Comparison of ENCODE assay signal across 20 cellular contexts in the genomic region with DNA sequence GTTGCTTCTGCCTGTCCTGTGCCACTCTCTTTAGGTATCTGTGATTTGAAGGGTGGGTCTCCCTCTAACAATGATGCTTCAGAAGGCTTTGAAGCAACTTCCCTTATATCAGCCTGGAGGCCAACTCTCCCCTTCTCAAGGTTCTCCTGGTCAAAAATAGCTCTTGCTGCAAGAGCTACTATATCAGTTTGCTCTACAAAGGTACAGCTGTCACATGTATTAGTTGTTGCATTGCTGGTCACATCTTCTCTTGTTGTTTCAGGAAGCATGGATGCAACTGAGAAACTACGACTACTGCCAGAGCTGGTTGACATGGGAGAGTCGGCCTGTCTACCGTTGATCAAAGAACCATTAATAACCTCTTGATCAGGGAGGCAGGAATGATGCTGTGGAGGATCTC. TPM values are rescaled to one million over a fixed set of nuclear protein-coding genes. Genes with fewer than 3 reads are reported as not detected.
A peak's percentile ranks its signal among the peaks of the same experiment; 100 is the strongest.
DNase-seq lines count a peak whose midpoint lies in the region; ATAC-seq, FAIRE-seq and TF ChIP-seq lines count a peak whose summit lies in the region.
"Had no signal": no experiment of that assay in that cellular context is flagged by ENCODE, and none has a peak within 500 bp of the region (broad histone marks: within the 10 kb centered on the region; RNA-seq: fewer than 3 reads in every experiment).

No MANE protein-coding gene starts in this region.

- H4K20me1 ChIP-seq in HepG2 (ENCODE audit: insufficient read depth, low read length) (no peaks in the 10 kb centered on the region), GM12878 (ENCODE audit: control insufficient read depth, insufficient read depth) (no peaks in the 10 kb centered on the region)
- H4K20me1 ChIP-seq: BLaER1 treated with 17β-estradiol and CSF1 and Interleukin-3, amounts not matched to agents 10 nM and 100 nM had no signal

- H3K27me3 Mint-ChIP-seq in stimulated activated naive B cell treated with anti-CD40 and anti-IgM and Interleukin-4, amounts not matched to agents 10 μg/mL and 1 μg/mL and 100 μg/mL, for 72 hours = no peaks in the 10 kb centered on the region

- H3K4me3 ChIP-seq in HepG2 (replicated peaks in 1 of 3; ENCODE audit: insufficient read depth in 1 of 3, low read depth in 2 of 3, low read length in 3 of 3) (no peak overlapping the region), right lobe of liver (no peak overlapping the region), GM12878 (no peak overlapping the region), psoas muscle (no peak overlapping the region)
- H3K4me3 ChIP-seq: BLaER1 treated with 17β-estradiol and CSF1 and Interleukin-3, amounts not matched to agents 10 nM and 100 nM; HAP-1 had no signal

- H3K4me2 ChIP-seq in HepG2 (ENCODE audit: low read depth, low read length) (no peak overlapping the region), GM12878 (ENCODE audit: control insufficient read depth, insufficient read depth) (no peak overlapping the region)
- H3K4me2 ChIP-seq: BLaER1 treated with 17β-estradiol and CSF1 and Interleukin-3, amounts not matched to agents 10 nM and 100 nM had no signal

- H3K36me3 ChIP-seq in HepG2 (replicated peaks in 1 of 2; ENCODE audit: control insufficient read depth in 1 of 2, insufficient read depth in 2 of 2, low read length in 2 of 2) (peaks cover 17 to 22% of the 10 kb centered on the region in 2 experiments), right lobe of liver (peaks cover 0 to 10% (median 5%) of the 10 kb centered on the region in 4 donors), GM12878 (ENCODE audit: control insufficient read depth in 2 of 2, insufficient read depth in 2 of 2, low read length in 1 of 2) (peaks cover 2 to 3% of the 10 kb centered on the region in 2 experiments; a peak in 3 of 4 replicates), psoas muscle (ENCODE audit: insufficient read depth in 1 of 2, low read depth in 1 of 2) (peaks cover 16 to 32% of the 10 kb centered on the region in 2 donors)

- peaks cover 4% of the 10 kb centered on the region for H3K79me2 ChIP-seq in HepG2 (ENCODE audit: insufficient read depth, low read length)
- no peaks in the 10 kb centered on the region for H3K79me2 ChIP-seq in GM12878 (ENCODE audit: control insufficient read depth, insufficient read depth, low read length)

- H3K4me1 Mint-ChIP-seq in stimulated activated naive B cell treated with anti-CD40 and anti-IgM and Interleukin-4, amounts not matched to agents 10 μg/mL and 1 μg/mL and 100 μg/mL, for 72 hours = peaks cover 68 to 83% of the 10 kb centered on the region in 2 donors

- H3K9me3 Mint-ChIP-seq in stimulated activated naive B cell treated with anti-CD40 and anti-IgM and Interleukin-4, amounts not matched to agents 10 μg/mL and 1 μg/mL and 100 μg/mL, for 72 hours = peaks cover 8 to 17% of the 10 kb centered on the region in 2 donors

- H3K27me3 ChIP-seq in HepG2 (ENCODE audit: control insufficient read depth in 1 of 2, insufficient read depth in 2 of 2, low read length in 2 of 2) (no peaks in the 10 kb centered on the region), right lobe of liver (no peaks in the 10 kb centered on the region), GM12878 (replicated peaks in 1 of 2; ENCODE audit: control insufficient read depth in 2 of 2, insufficient read depth in 2 of 2, low read length in 1 of 2) (no peaks in the 10 kb centered on the region), psoas muscle (ENCODE audit: insufficient read depth in 3 of 3, low read length in 2 of 3) (no peaks in the 10 kb centered on the region)
- H3K27me3 ChIP-seq: BLaER1 treated with 17β-estradiol and CSF1 and Interleukin-3, amounts not matched to agents 10 nM and 100 nM had no signal

- DNase-seq in HepG2 (ENCODE audit: low spot score) = no peak
- no peak for DNase-seq in right lobe of liver
- no peak for DNase-seq in GM12878 (ENCODE audit: low read depth, low spot score)
- no peak for DNase-seq in psoas muscle
- no peak for DNase-seq in stimulated activated naive B cell treated with anti-CD40 and anti-IgM and Interleukin-4, amounts not matched to agents 10 μg/mL and 1 μg/mL and 100 μg/mL, for 72 hours
- DNase-seq in COLO668 (lab: John Stamatoyannopoulos, UW; ENCODE audit: unreplicated experiment) = no peak
- DNase-seq in D341Med (ENCODE audit: low spot score) = no peak
- DNase-seq: Caco-2; CD8-positive, alpha-beta T cell; DMS153; DMS79; GDM1; IMR-90; KBM-7 had no signal

- no TSS peak for BruUV-seq in HepG2 (replicated peaks; lab: Mats Ljungman, UMichigan)
- TSS peak; percentile 9 for BruUV-seq in GM12878 (replicated peaks; lab: Mats Ljungman, UMichigan)

- RAD21 ChIA-PET in GM12878 (lab: Charles Lee; ENCODE audit: unreplicated experiment) = no interaction called here

- SMC1A ChIA-PET in GM12878 (lab: Charles Lee; ENCODE audit: uncharacterized antibody, unreplicated experiment) = interaction anchor here (0.5 to 0.8 kb wide), 2 partner anchors 10 to 896 kb away, joined by 3 to 4 read pairs; no protein-coding TSS in a partner anchor

- WGBS in HepG2 (ENCODE audit: low lambda C conversion rate) = 100% methylated on average over 3 of the region's 3 CpGs
- WGBS in right lobe of liver (ENCODE audit: insufficient coverage, low coverage, low lambda C conversion rate, missing lambda C conversion rate) = 92% methylated on average over 3 of the region's 3 CpGs
- WGBS in GM12878 (ENCODE audit: insufficient coverage, insufficient replicate concordance, low lambda C conversion rate, missing lambda C conversion rate) = 83% methylated on average over 3 of the region's 3 CpGs
- WGBS in psoas muscle, 3 donors = 35 to 51% (median 45%) methylated on average over 3 of the region's 3 CpGs

- H2AFZ ChIP-seq in HepG2 (ENCODE audit: low read length) = no peak overlapping the region
- H2AFZ ChIP-seq in GM12878 (ENCODE audit: control insufficient read depth, low read depth, low read length) = no peak overlapping the region

- in situ Hi-C loops in HepG2 (cut with HindIII; ENCODE audit: extremely low pct_ligation_motif_present, low pct_unique_long_range_greater_than_20kb) (no loop called here), GM12878 (cut with MboI) (no loop called here)

- peaks cover 17% of the 10 kb centered on the region for H3K4me1 ChIP-seq in HepG2 (ENCODE audit: insufficient read depth, low read length)
- H3K4me1 ChIP-seq in right lobe of liver = peaks cover 0 to 30% (median 7%) of the 10 kb centered on the region in 4 donors
- peaks cover 3% of the 10 kb centered on the region; the same call in 1 of the 2 replicates for H3K4me1 ChIP-seq in GM12878 (ENCODE audit: control insufficient read depth, insufficient read depth, low read length)
- peaks cover 63% of the 10 kb centered on the region for H3K4me1 ChIP-seq in psoas muscle
- H3K4me1 ChIP-seq: HAP-1 had no signal

- no peak for TF ChIP-seq EP300 in HepG2 (IDR thresholded peaks at IDR 0.05; ENCODE audit: low read depth in 2 of 2, low read length in 2 of 2)
- TF ChIP-seq EP300 in HepG2 (CRISPR knock-in tag; IDR thresholded peaks at IDR 0.05; ENCODE audit: borderline replicate concordance) = no peak
- TF ChIP-seq EP300 in GM12878 (IDR thresholded peaks at IDR 0.05; ENCODE audit: borderline replicate concordance in 1 of 2, control insufficient read depth in 1 of 2, low read depth in 2 of 2, low read length in 2 of 2) = no peak

- no peak overlapping the region for H3K27ac ChIP-seq in HepG2 (ENCODE audit: extremely low read length, insufficient read depth, low read length)
- no peak overlapping the region for H3K27ac ChIP-seq in right lobe of liver
- H3K27ac ChIP-seq in GM12878 (ENCODE audit: control insufficient read depth, insufficient read depth) = no peak overlapping the region
- peak overlapping the region; percentile 85 for H3K27ac ChIP-seq in psoas muscle
- H3K27ac ChIP-seq: 22Rv1; BLaER1 treated with 17β-estradiol and CSF1 and Interleukin-3, amounts not matched to agents 10 nM and 100 nM; HL-60 had no signal

- H3K9me3 ChIP-seq in HepG2 (ENCODE audit: low read length) (no peaks in the 10 kb centered on the region), right lobe of liver (no peaks in the 10 kb centered on the region), GM12878 (replicated peaks; ENCODE audit: control insufficient read depth, insufficient read depth, low read length) (no peaks in the 10 kb centered on the region), psoas muscle (no peaks in the 10 kb centered on the region)
- H3K9me3 ChIP-seq: Caco-2, HAP-1 had no signal

- H3K36me3 Mint-ChIP-seq in stimulated activated naive B cell treated with anti-CD40 and anti-IgM and Interleukin-4, amounts not matched to agents 10 μg/mL and 1 μg/mL and 100 μg/mL, for 72 hours = peaks cover 69 to 75% of the 10 kb centered on the region in 2 donors

- H3K9ac ChIP-seq in HepG2 (ENCODE audit: insufficient read depth, low read depth, low read length) (no peak overlapping the region), GM12878 (ENCODE audit: control insufficient read depth, insufficient read depth, low read length) (no peak overlapping the region)
- H3K9ac ChIP-seq: BLaER1 treated with 17β-estradiol and CSF1 and Interleukin-3, amounts not matched to agents 10 nM and 100 nM had no signal

- TF ChIP-seq RAD21 in HepG2 (CRISPR knock-in tag; IDR thresholded peaks at IDR 0.05) (no peak), GM12878 (IDR thresholded peaks at IDR 0.05; ENCODE audit: insufficient read depth, low read depth, low read length) (no peak)

- no peak for TF ChIP-seq CTCF in HepG2 (CRISPR knock-in tag; IDR thresholded peaks at IDR 0.05)
- no peak for TF ChIP-seq CTCF in right lobe of liver (IDR thresholded peaks at IDR 0.05)
- TF ChIP-seq CTCF in GM12878 (IDR thresholded peaks at IDR 0.05 in 2 of 3, conservative IDR thresholded peaks at IDR 0.05 in 1 of 3; ENCODE audit: control insufficient read depth in 2 of 3, extremely low read depth in 1 of 3, insufficient read depth in 1 of 3, low read depth in 3 of 3, low read length in 3 of 3) = no peak
- no peak for TF ChIP-seq CTCF in psoas muscle (IDR thresholded peaks at IDR 0.05)

- CTCF ChIA-PET in HepG2 (lab: Yijun Ruan, JAX; ENCODE audit: low intra/inter-chr PET ratio, low total read pairs) = no interaction called here
- CTCF ChIA-PET in GM12878 (lab: Yijun Ruan, JAX) = interaction anchor here (1.2 kb wide), 1 partner anchor 38 kb away, joined by 3 read pairs; no protein-coding TSS in a partner anchor

- ATAC-seq in HepG2 (no peak), right lobe of liver (no peak), GM12878 (no peak), psoas muscle (peak; percentile 17 to 52 (median 46)), HG03139 (IDR thresholded peaks at IDR 0.05; ENCODE audit: unreplicated experiment) (no peak)
- no peak for ATAC-seq in stimulated activated naive B cell treated with anti-CD40 and anti-IgM and Interleukin-4, amounts not matched to agents 10 μg/mL and 1 μg/mL and 100 μg/mL, for 72 hours (replicated peaks)
- ATAC-seq: CD8-positive, alpha-beta T cell had no signal

- no peak for FAIRE-seq in HepG2 (lab: Jason Lieb, UNC)
- no peak for FAIRE-seq in GM12878 (lab: Jason Lieb, UNC)
- FAIRE-seq: H1 had no signal

- H3K4me3 Mint-ChIP-seq in stimulated activated naive B cell treated with anti-CD40 and anti-IgM and Interleukin-4, amounts not matched to agents 10 μg/mL and 1 μg/mL and 100 μg/mL, for 72 hours = no peak overlapping the region
- H3K4me3 Mint-ChIP-seq: CD8-positive, alpha-beta T cell had no signal

- no peak for TF ChIP-seq POLR2A in HepG2 (IDR thresholded peaks at IDR 0.05; ENCODE audit: insufficient read depth in 1 of 2, low read depth in 2 of 2, low read length in 2 of 2)
- no peak for TF ChIP-seq POLR2A in right lobe of liver (IDR thresholded peaks at IDR 0.05)
- no peak for TF ChIP-seq POLR2A in GM12878 (IDR thresholded peaks at IDR 0.05; ENCODE audit: low read depth, low read length)

- H3K27ac Mint-ChIP-seq in stimulated activated naive B cell treated with anti-CD40 and anti-IgM and Interleukin-4, amounts not matched to agents 10 μg/mL and 1 μg/mL and 100 μg/mL, for 72 hours = peak overlapping the region; percentile 57
- H3K27ac Mint-ChIP-seq: CD8-positive, alpha-beta T cell had no signal

- POLR2A ChIA-PET in HepG2 (lab: Yijun Ruan, JAX) (no interaction called here), GM12878 (lab: Charles Lee) (no interaction called here)

- intact Hi-C loops in HepG2 (cut with micrococcal nuclease; ENCODE audit: unreplicated experiment) = no loop called here
- intact Hi-C loops in right lobe of liver (cut with DNase I) = no loop called here
- intact Hi-C loops in GM12878 (cut with micrococcal nuclease; ENCODE audit: unreplicated experiment) = no loop called here
- intact Hi-C loops in psoas muscle (cut with DNase I) = loop anchor here in 1 of 2 donors (10.0 kb wide), 1 partner anchor 87 kb away; a partner anchor contains a TSS

RNA-seq across cellular contexts. Expression of a gene that starts 38.3 kb away (rescaled TPM):
- total RNA-seq in HepG2 (2016; rRNA removed; fragmentation: Illumina TruSeq; extraction: Trizol) = 6.3 and 13.3 TPM in 2 replicates
- total RNA-seq in HepG2 (2016; cell fraction: cytosol; rRNA removed; fragmentation: Illumina TruSeq; extraction: Trizol; ENCODE audit: low read depth) = 0.81 and 1.1 TPM in 2 replicates
- 6.2 and 13.4 TPM in 2 replicates for total RNA-seq in HepG2 (2016; cell fraction: insoluble cytoplasmic fraction; rRNA removed; fragmentation: Illumina TruSeq; extraction: Trizol)
- 3.6 and 3.8 TPM in 2 replicates for total RNA-seq in HepG2 (2016; cell fraction: membrane; rRNA removed; fragmentation: Illumina TruSeq; extraction: Trizol)
- total RNA-seq in HepG2 (2016; cell fraction: nucleus; rRNA removed; fragmentation: Illumina TruSeq; extraction: Trizol) = 8.1 and 8.9 TPM in 2 replicates
- polyA plus RNA-seq in HepG2 (2011; rRNA removed) = 10.9 and 15.2 TPM in 2 replicates
- polyA plus RNA-seq in HepG2 (2011; cell fraction: cytosol; rRNA removed) = 7.1 and 10.4 TPM in 2 replicates
- 6.2 and 6.7 TPM in 2 replicates for polyA plus RNA-seq in HepG2 (2011; cell fraction: nucleus; rRNA removed)
- 3.1 and 5.6 TPM in 2 replicates for polyA plus RNA-seq in HepG2 (2012)
- 0.45 and 0.46 TPM in 2 replicates for polyA plus RNA-seq in HepG2 (2016; cell fraction: cytosol; fragmentation: Illumina TruSeq; extraction: Trizol; ENCODE audit: low read depth)
- polyA plus RNA-seq in HepG2 (2016; cell fraction: insoluble cytoplasmic fraction; fragmentation: Illumina TruSeq; extraction: Trizol; ENCODE audit: low read depth) = 9.5 and 9.6 TPM in 2 replicates
- 1.2 and 1.5 TPM in 2 replicates for polyA plus RNA-seq in HepG2 (2016; cell fraction: membrane; fragmentation: Illumina TruSeq; extraction: Trizol; ENCODE audit: low read depth)
- 9.5 and 10.8 TPM in 2 replicates for polyA plus RNA-seq in HepG2 (2016; cell fraction: nucleus; fragmentation: Illumina TruSeq; extraction: Trizol; ENCODE audit: insufficient read depth, low read depth)
- polyA minus RNA-seq in HepG2 (2011; rRNA and poly(A)+ RNA removed; ENCODE audit: low replicate concordance) = 15.9 and 26.7 TPM in 2 replicates
- polyA minus RNA-seq in HepG2 (2011; cell fraction: cytosol; rRNA and poly(A)+ RNA removed) = 14.4 and 15.1 TPM in 2 replicates
- polyA minus RNA-seq in HepG2 (2011; cell fraction: nucleus; rRNA and poly(A)+ RNA removed) = 20.2 and 23.6 TPM in 2 replicates
- total RNA-seq in right lobe of liver = 10 to 100 TPM; 12.1 to 20.3 (median 17.6) TPM
- total RNA-seq in GM12878 (2013; cell fraction: nucleolus; rRNA removed) = 17.5 and 17.7 TPM in 2 replicates
- 8.8 and 9.0 TPM in 2 replicates for total RNA-seq in GM12878 (2014; rRNA removed)
- 9.4 and 9.6 TPM in 2 replicates for total RNA-seq in GM12878 (2014; rRNA removed; fragmentation: Illumina TruSeq; extraction: Trizol)
- 10.5 and 11.3 TPM in 2 replicates for total RNA-seq in GM12878 (2021)
- 3.2 TPM for polyA plus RNA-seq in GM12878 (2011; ENCODE audit: low read depth)
- 15.9 and 17.1 TPM in 2 replicates for polyA plus RNA-seq in GM12878 (2011; rRNA removed)
- polyA plus RNA-seq in GM12878 (2011; cell fraction: cytosol; rRNA removed) = 10.1 and 10.4 TPM in 2 replicates
- polyA plus RNA-seq in GM12878 (2011; cell fraction: nucleus; rRNA removed) = 7.1 and 8.1 TPM in 2 replicates
- 4.4 and 5.3 TPM in 2 replicates for polyA plus RNA-seq in GM12878 (2012)
- polyA plus RNA-seq in GM12878 (2014; fragmentation: Illumina TruSeq; extraction: Trizol) = 7.7 and 11.0 TPM in 2 replicates
- polyA plus RNA-seq in GM12878 (2014; fragmentation: Nextera tagmentation; extraction: Ambion mirVana) = 1 to 10 TPM; 3.1 to 7.9 TPM
- 5.5 and 6.0 TPM in 2 replicates for polyA plus RNA-seq in GM12878 (2014; rRNA removed)
- 1 to 10 TPM; 3.9 to 5.6 TPM for polyA plus RNA-seq in GM12878 (2016; fragmentation: Nextera tagmentation; extraction: Ambion mirVana)
- 36.7 and 46.1 TPM in 2 replicates for polyA minus RNA-seq in GM12878 (2011; rRNA and poly(A)+ RNA removed)
- 9.6 and 11.5 TPM in 2 replicates for polyA minus RNA-seq in GM12878 (2011; cell fraction: cytosol; rRNA and poly(A)+ RNA removed)
- polyA minus RNA-seq in GM12878 (2011; cell fraction: nucleus; rRNA and poly(A)+ RNA removed) = 9.1 and 12.3 TPM in 2 replicates
- total RNA-seq in psoas muscle = 10 to 100 TPM; 17.2 to 35.4 (median 28.4) TPM
- 10 to 100 TPM in 1 of 3 donors, 1 to 10 TPM in 2; 6.3 to 20.4 (median 9.3) TPM for polyA plus RNA-seq in psoas muscle

Comparison
In these comparisons a context has a peak if more than half of its experiments do, and no peak if none do; other contexts are left out.
1. ATAC-seq: peak in psoas muscle (4 of 4); none in HepG2 (single experiment), right lobe of liver (0 of 4), GM12878 (single experiment), stimulated activated naive B cell treated with anti-CD40 and anti-IgM and Interleukin-4, amounts not matched to agents 10 μg/mL and 1 μg/mL and 100 μg/mL, for 72 hours (0 of 2) and HG03139 (single experiment).